In genomic region chr11:34830648-34831047, GRCh38 we compare ENCODE assay signal across 12 cellular contexts.
A peak's percentile ranks its signal among the peaks of the same experiment; 100 is the strongest.
DNase-seq lines count a peak whose midpoint lies in the region; ATAC-seq and TF ChIP-seq lines count a peak whose summit lies in the region.
"Had no signal": no experiment of that assay in that cellular context is flagged by ENCODE, and none has a peak within 500 bp of the region (broad histone marks: within the 10 kb centered on the region; RNA-seq: fewer than 3 reads in every experiment).

No MANE protein-coding gene starts in this region.

- no peak overlapping the region for H2AK5ac ChIP-seq in neuronal stem cell (ENCODE audit: low read depth, low read length)

- H3K4me1 ChIP-seq in neuronal stem cell (ENCODE audit: control insufficient read depth in 2 of 2, insufficient read depth in 1 of 2, low read depth in 1 of 2, low read length in 2 of 2), result peaks cover 0 to 4% of the 10 kb centered on the region in 2 donors
- peaks cover 2% of the 10 kb centered on the region for H3K4me1 ChIP-seq in foreskin keratinocyte

- no peak overlapping the region for H3K14ac ChIP-seq in neuronal stem cell (ENCODE audit: low read length)

- DNase-seq in EH (ENCODE audit: low read depth), result peak; percentile 7
- DNase-seq in NCI-H226, result peak; percentile 51
- DNase-seq in epithelial cell of proximal tubule (ENCODE audit: low read depth), result peak; percentile 4
- DNase-seq in neuronal stem cell (ENCODE audit: low spot score), result no peak
- DNase-seq in activated CD4-positive, alpha-beta T cell treated with anti-CD3 and anti-CD28 coated beads for 4 hours, result no peak
- no peak for DNase-seq in foreskin keratinocyte
- DNase-seq: activated gamma-delta T cell treated with Interleukin-2 at 50 U/mL for 16 hours; body of pancreas; effector CD8-positive, alpha-beta T cell; WERI-Rb-1 had no signal

- H3K4me2 ChIP-seq in neuronal stem cell (ENCODE audit: insufficient read depth, low read length, poor library complexity, severe bottlenecking), result no peak overlapping the region

- no peak for ATAC-seq in foreskin keratinocyte
- no peak for ATAC-seq in GM18517 (IDR thresholded peaks at IDR 0.05; ENCODE audit: unreplicated experiment)
- ATAC-seq: body of pancreas, GM12878 had no signal

- H3K4ac ChIP-seq in neuronal stem cell (ENCODE audit: low read length), result no peak overlapping the region

- TF ChIP-seq CTCF in epithelial cell of proximal tubule (conservative IDR thresholded peaks at IDR 0.05; ENCODE audit: low read depth, low read length) (no peak), foreskin keratinocyte (conservative IDR thresholded peaks at IDR 0.05) (no peak)

- no CpG with 5 or more reads among the region's 8 CpGs for WGBS in neuronal stem cell (ENCODE audit: extremely low coverage in 2 of 2, insufficient read length in 2 of 2, insufficient replicate concordance in 1 of 2), 2 donors

- no peak overlapping the region for H3K23ac ChIP-seq in neuronal stem cell (ENCODE audit: low read depth, low read length, poor library complexity)

- H3K9me3 ChIP-seq in neuronal stem cell (replicated peaks in 1 of 2; ENCODE audit: control insufficient read depth in 2 of 2, insufficient read depth in 1 of 2, low read depth in 1 of 2, low read length in 2 of 2), result no peaks in the 10 kb centered on the region
- H3K9me3 ChIP-seq: body of pancreas had no signal

- H3K79me1 ChIP-seq in neuronal stem cell (ENCODE audit: low read depth, low read length), result no peaks in the 10 kb centered on the region

- H3K18ac ChIP-seq in neuronal stem cell (ENCODE audit: low read length), result peak overlapping the region; percentile 40

- H2BK15ac ChIP-seq in neuronal stem cell (ENCODE audit: low read length), result no peak overlapping the region

- no peak overlapping the region for H4K91ac ChIP-seq in neuronal stem cell (ENCODE audit: low read depth, low read length, poor library complexity)

- H2BK5ac ChIP-seq in neuronal stem cell (ENCODE audit: low read length), result no peak overlapping the region

- H4K8ac ChIP-seq in neuronal stem cell (ENCODE audit: low read depth, low read length), result no peak overlapping the region

- H3K36me3 ChIP-seq in neuronal stem cell (replicated peaks in 1 of 2; ENCODE audit: control insufficient read depth in 2 of 2, insufficient read depth in 2 of 2, low read length in 2 of 2), result no peaks in the 10 kb centered on the region
- H3K36me3 ChIP-seq: WERI-Rb-1 had no signal

- H3K27me3 ChIP-seq in neuronal stem cell (ENCODE audit: control insufficient read depth in 3 of 3, insufficient read depth in 3 of 3, low read depth in 1 of 3, low read length in 3 of 3), result no peaks in the 10 kb centered on the region
- no peaks in the 10 kb centered on the region for H3K27me3 ChIP-seq in foreskin keratinocyte
- H3K27me3 ChIP-seq: body of pancreas had no signal

- H3K9ac ChIP-seq in neuronal stem cell (ENCODE audit: low read depth, low read length, poor library complexity), result no peak overlapping the region

- H3K27ac ChIP-seq in neuronal stem cell (replicated peaks; ENCODE audit: low read length) (no peak overlapping the region), foreskin keratinocyte (no peak overlapping the region)
- H3K27ac ChIP-seq: body of pancreas, WERI-Rb-1 had no signal

- peak overlapping the region; percentile 49 for H2BK120ac ChIP-seq in neuronal stem cell (ENCODE audit: low read depth, low read length)

- H3K4me3 ChIP-seq in epithelial cell of proximal tubule (ENCODE audit: low read depth, low read length) (no peak overlapping the region), neuronal stem cell (ENCODE audit: low read length in 2 of 2) (no peak overlapping the region)
- H3K4me3 ChIP-seq: body of pancreas, GM12878 had no signal

- no peak overlapping the region for H2AFZ ChIP-seq in neuronal stem cell (ENCODE audit: low read length)

- no peak overlapping the region for H2BK12ac ChIP-seq in neuronal stem cell (ENCODE audit: low read length)

Comparison
In these comparisons a context has a peak if more than half of its experiments do, and no peak if none do; other contexts are left out.
1. DNase-seq: peak in EH (single experiment), NCI-H226 (single experiment) and epithelial cell of proximal tubule (single experiment); none in neuronal stem cell (single experiment), activated CD4-positive, alpha-beta T cell treated with anti-CD3 and anti-CD28 coated beads for 4 hours (0 of 2) and foreskin keratinocyte (0 of 2).